Comparison of ENCODE assay signal across 11 cellular contexts in the genomic region with DNA sequence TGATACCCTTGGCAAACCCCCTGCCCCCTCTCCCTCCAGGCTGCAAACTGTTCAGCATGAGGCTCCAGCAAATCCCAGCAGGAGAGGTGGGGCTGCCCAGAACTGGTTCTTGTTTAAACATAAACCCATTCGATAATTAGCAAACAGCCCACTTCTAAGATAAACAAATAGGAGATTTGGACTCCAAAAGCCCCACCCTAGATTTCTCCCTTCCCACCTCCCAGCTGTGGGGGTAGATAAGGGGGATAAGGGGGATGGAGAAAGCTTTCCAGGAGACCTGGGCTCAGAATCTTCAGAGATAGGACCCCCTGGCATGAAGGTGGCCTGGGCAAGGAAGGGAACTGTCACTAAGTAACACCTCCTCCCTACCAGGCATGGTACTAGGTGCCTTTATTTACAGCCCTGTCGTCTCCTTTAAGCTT. TPM values are rescaled to one million over a fixed set of nuclear protein-coding genes. Genes with fewer than 3 reads are reported as not detected.
DNase-seq lines count a peak whose midpoint lies in the region; TF ChIP-seq lines count a peak whose summit lies in the region.
"Had no signal": no experiment of that assay in that cellular context is flagged by ENCODE, and none has a peak within 500 bp of the region (broad histone marks: within the 10 kb centered on the region; RNA-seq: fewer than 3 reads in every experiment).

No MANE protein-coding gene starts in this region.

- H3K27ac ChIP-seq in WERI-Rb-1, result peak overlapping the region; percentile 69
- peak overlapping the region; percentile 77 for H3K27ac ChIP-seq in layer of hippocampus (ENCODE audit: low read depth, low read length)
- peak overlapping the region; percentile 94 for H3K27ac ChIP-seq in suprapubic skin
- H3K27ac ChIP-seq: HL-60 had no signal

- in situ Hi-C loops in HAP-1 (cut with MboI; ENCODE audit: low sequenced_read_pairs), result no loop called here

- DNase-seq in NCI-H1092 (lab: John Stamatoyannopoulos, UW) (peak; percentile 26), NCI-H1092 treated with DMSO at 0.1 percent for 48 hours (lab: John Stamatoyannopoulos, UW) (no peak), WERI-Rb-1 (no peak), suprapubic skin (ENCODE audit: low spot score in 2 of 2) (no peak), T1000 (lab: John Stamatoyannopoulos, UW) (no peak), HAP-1 (ENCODE audit: low spot score in 2 of 2) (no peak), inferior parietal cortex (ENCODE audit: extremely low spot score) (no peak)
- DNase-seq: cerebellar nuclear complex had no signal

- no peak for TF ChIP-seq POLR2A in suprapubic skin (IDR thresholded peaks at IDR 0.05)

- TF ChIP-seq CTCF in WERI-Rb-1 (IDR thresholded peaks at IDR 0.05; ENCODE audit: low read depth, low read length), result no peak
- no peak for TF ChIP-seq CTCF in suprapubic skin (IDR thresholded peaks at IDR 0.05)

- H3K36me3 ChIP-seq in WERI-Rb-1 (peaks cover 28% of the 10 kb centered on the region), suprapubic skin (no peaks in the 10 kb centered on the region), HAP-1 (replicated peaks) (no peaks in the 10 kb centered on the region; the same call in 1 of the 2 replicates)

- H3K4me3 ChIP-seq in WERI-Rb-1 (ENCODE audit: low read depth, low read length) (no peak overlapping the region; the same call in 1 of the 2 replicates), suprapubic skin (peak overlapping the region; percentile 75), HAP-1 (no peak overlapping the region)

- no peaks in the 10 kb centered on the region for H3K9me3 ChIP-seq in WERI-Rb-1 (ENCODE audit: severe bottlenecking)
- no peaks in the 10 kb centered on the region for H3K9me3 ChIP-seq in suprapubic skin
- no peaks in the 10 kb centered on the region for H3K9me3 ChIP-seq in HAP-1

- H3K27me3 ChIP-seq in WERI-Rb-1 (ENCODE audit: insufficient read depth, low read depth, severe bottlenecking) (no peaks in the 10 kb centered on the region), layer of hippocampus (ENCODE audit: control insufficient read depth, insufficient read depth, low read length) (no peaks in the 10 kb centered on the region), suprapubic skin (no peaks in the 10 kb centered on the region), HAP-1 (ENCODE audit: low read depth) (no peaks in the 10 kb centered on the region)

- 49% methylated on average over 2 of the region's 2 CpGs for WGBS in suprapubic skin

- H3K4me1 ChIP-seq in suprapubic skin, result peaks cover 92% of the 10 kb centered on the region
- peaks cover 38% of the 10 kb centered on the region for H3K4me1 ChIP-seq in HAP-1

- TF ChIP-seq EP300 in suprapubic skin (IDR thresholded peaks at IDR 0.05), result no peak

RNA-seq across cellular contexts. Expression of gene SDC4, which starts 4.8 kb away (rescaled TPM):
- 100 to 1,000 TPM; 156 to 255 (median 216) TPM for total RNA-seq in suprapubic skin

RNA-seq across cellular contexts. Expression of gene SYS1, which starts 19.5 kb away (rescaled TPM):
- total RNA-seq in suprapubic skin, result 10 to 100 TPM; 30.9 to 49.5 (median 38.7) TPM

RNA-seq across cellular contexts. Expression of gene TP53TG5, which starts 34.7 kb away (rescaled TPM):
- under 1 TPM in 1 of 4 donors, not detected in 3; 0.32 TPM for total RNA-seq in suprapubic skin

RNA-seq across cellular contexts. Expression of gene MATN4, which starts 35.4 kb away (rescaled TPM):
- 1 to 10 TPM in 1 of 4 donors, under 1 TPM in 2, not detected in 1; 0.25 to 1.5 (median 0.94) TPM for total RNA-seq in suprapubic skin

RNA-seq across cellular contexts. Expression of gene RBPJL, which starts 36.8 kb away (rescaled TPM):
- total RNA-seq in suprapubic skin, result not detected
- total RNA-seq: T-helper 2 cell treated with Interferon-gamma antibody and Interleukin-4, amounts not matched to agents 100 ng/mL and 5 ng/mL, for 36 hours had no signal
